15 cellular contexts compared by ENCODE assay signal in the genomic region with DNA sequence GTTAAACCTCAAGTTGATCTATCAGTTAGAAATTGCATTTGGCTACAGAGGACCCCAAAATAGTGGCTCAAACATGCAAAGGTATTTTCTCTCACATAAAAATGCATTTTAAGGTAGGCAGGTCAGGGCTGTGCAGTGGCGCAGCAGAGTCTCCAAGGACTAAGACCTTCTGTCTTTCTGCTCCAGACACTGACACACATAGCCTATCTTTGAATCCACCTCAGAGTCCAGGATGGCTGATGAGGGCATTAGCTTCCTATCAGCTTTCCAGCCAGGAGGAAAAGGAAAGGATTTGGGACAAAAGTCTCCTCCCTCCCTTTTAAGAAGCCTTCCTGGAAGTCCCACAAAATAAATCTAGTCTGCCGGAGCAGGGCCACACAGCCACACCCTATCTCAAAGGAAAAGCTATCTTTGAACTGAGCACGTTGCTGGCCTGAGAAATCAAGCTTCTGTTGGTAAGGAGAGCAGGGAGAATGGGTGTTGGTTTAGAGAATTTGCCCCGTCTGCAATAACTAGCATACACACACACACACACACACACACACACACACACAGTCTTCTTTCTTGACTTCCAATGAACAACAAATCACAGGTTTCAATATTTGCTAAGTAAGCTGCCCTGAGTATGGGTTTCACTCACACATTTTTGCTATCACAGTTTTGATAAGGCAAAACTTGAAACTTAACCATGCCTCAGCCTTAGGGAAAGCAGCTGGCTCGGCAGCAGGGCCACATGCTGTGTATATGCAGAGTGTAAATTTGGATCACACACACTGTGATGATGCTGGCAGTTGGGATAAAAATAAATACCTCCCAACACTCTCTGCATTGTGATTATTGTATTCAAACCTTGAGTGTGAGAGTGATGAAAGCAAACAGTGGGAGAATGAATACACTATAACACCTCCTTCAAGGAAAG.
A peak's percentile ranks its signal among the peaks of the same experiment; 100 is the strongest.
DNase-seq lines count a peak whose midpoint lies in the region; ATAC-seq and TF ChIP-seq lines count a peak whose summit lies in the region.
"Had no signal": no experiment of that assay in that cellular context is flagged by ENCODE, and none has a peak within 500 bp of the region (broad histone marks: within the 10 kb centered on the region; RNA-seq: fewer than 3 reads in every experiment).

No MANE protein-coding gene starts in this region.

- no peak overlapping the region for H3K9ac ChIP-seq in endodermal cell (ENCODE audit: extremely low read depth, low read length, poor library complexity, severe bottlenecking)

- H3K4me1 Mint-ChIP-seq in endodermal cell: peaks cover 21% of the 10 kb centered on the region

- H3K4me3 ChIP-seq in endodermal cell (ENCODE audit: low read length): no peak overlapping the region
- H3K4me3 ChIP-seq: A549 had no signal

- peak; percentile 41 for DNase-seq in NCI-H748 (lab: John Stamatoyannopoulos, UW; ENCODE audit: unreplicated experiment)
- DNase-seq in NCI-H748 treated with DMSO at 0.1 percent for 48 hours (lab: John Stamatoyannopoulos, UW): no peak
- peak; percentile 48 for DNase-seq in NCI-H2171 treated with DMSO at 0.1 percent for 48 hours (lab: John Stamatoyannopoulos, UW)
- DNase-seq in endodermal cell: no peak
- DNase-seq in occipital lobe (lab: John Stamatoyannopoulos, UW): peak; percentile 20
- no peak for DNase-seq in MV-4-11 (lab: John Stamatoyannopoulos, UW)
- DNase-seq: EL, mammary epithelial cell, NCI-H226 had no signal

- ATAC-seq in GM19452 (IDR thresholded peaks at IDR 0.05; ENCODE audit: unreplicated experiment): no peak
- ATAC-seq in HG03196 (IDR thresholded peaks at IDR 0.05; ENCODE audit: unreplicated experiment): no peak
- ATAC-seq: A549; HepG2; stimulated activated memory B cell treated with anti-CD40 and anti-IgM and Interleukin-4, amounts not matched to agents 10 μg/mL and 1 μg/mL and 100 μg/mL, for 72 hours had no signal

- no peaks in the 10 kb centered on the region for H3K9me3 Mint-ChIP-seq in endodermal cell
- H3K9me3 Mint-ChIP-seq: stimulated activated memory B cell treated with anti-CD40 and anti-IgM and Interleukin-4, amounts not matched to agents 10 μg/mL and 1 μg/mL and 100 μg/mL, for 72 hours had no signal

- no peaks in the 10 kb centered on the region for H3K9me3 ChIP-seq in endodermal cell (ENCODE audit: control insufficient read depth, low read length)
- H3K9me3 ChIP-seq: A549 had no signal

- H3K36me3 Mint-ChIP-seq in endodermal cell (ENCODE audit: low read depth): no peaks in the 10 kb centered on the region
- H3K36me3 Mint-ChIP-seq: stimulated activated memory B cell treated with anti-CD40 and anti-IgM and Interleukin-4, amounts not matched to agents 10 μg/mL and 1 μg/mL and 100 μg/mL, for 72 hours had no signal

- H3K36me3 ChIP-seq in endodermal cell (ENCODE audit: control insufficient read depth, insufficient read depth, low read length): no peaks in the 10 kb centered on the region

- H3K27ac ChIP-seq in endodermal cell (ENCODE audit: low read depth, low read length): no peak overlapping the region
- H3K27ac ChIP-seq: A549 had no signal

- H3K27ac Mint-ChIP-seq in endodermal cell: peak overlapping the region; percentile 72
- H3K27ac Mint-ChIP-seq: activated naive CD8-positive, alpha-beta T cell; stimulated activated memory B cell treated with anti-CD40 and anti-IgM and Interleukin-4, amounts not matched to agents 10 μg/mL and 1 μg/mL and 100 μg/mL, for 72 hours had no signal

- no peaks in the 10 kb centered on the region for H3K27me3 ChIP-seq in endodermal cell (ENCODE audit: control insufficient read depth, insufficient read depth, low read length, poor library complexity, severe bottlenecking)

- WGBS in endodermal cell (ENCODE audit: insufficient coverage in 1 of 2, insufficient read length in 1 of 2), 2 experiments: 72 to 100% methylated on average over 1 to 4 of the region's 5 CpGs

- no peak for TF ChIP-seq CTCF in endodermal cell (conservative IDR thresholded peaks at IDR 0.05)

- H3K27me3 Mint-ChIP-seq in endodermal cell (ENCODE audit: insufficient read depth): no peaks in the 10 kb centered on the region
- H3K27me3 Mint-ChIP-seq: activated naive CD8-positive, alpha-beta T cell; stimulated activated memory B cell treated with anti-CD40 and anti-IgM and Interleukin-4, amounts not matched to agents 10 μg/mL and 1 μg/mL and 100 μg/mL, for 72 hours had no signal

- H3K4me3 Mint-ChIP-seq in endodermal cell: no peak overlapping the region
- H3K4me3 Mint-ChIP-seq: activated naive CD8-positive, alpha-beta T cell; stimulated activated memory B cell treated with anti-CD40 and anti-IgM and Interleukin-4, amounts not matched to agents 10 μg/mL and 1 μg/mL and 100 μg/mL, for 72 hours had no signal

- H3K4me1 ChIP-seq in endodermal cell (ENCODE audit: control insufficient read depth, insufficient read depth, low read length): peaks cover 14% of the 10 kb centered on the region
- H3K4me1 ChIP-seq: A549 had no signal

Comparison
In these comparisons a context has a peak if more than half of its experiments do, and no peak if none do; other contexts are left out.
1. DNase-seq: peak in NCI-H748 (single experiment), NCI-H2171 treated with DMSO at 0.1 percent for 48 hours (single experiment) and occipital lobe (single experiment); none in NCI-H748 treated with DMSO at 0.1 percent for 48 hours (single experiment), endodermal cell (single experiment) and MV-4-11 (single experiment).